Comparison of ENCODE assay signal across 1 cellular context in the genomic region with DNA sequence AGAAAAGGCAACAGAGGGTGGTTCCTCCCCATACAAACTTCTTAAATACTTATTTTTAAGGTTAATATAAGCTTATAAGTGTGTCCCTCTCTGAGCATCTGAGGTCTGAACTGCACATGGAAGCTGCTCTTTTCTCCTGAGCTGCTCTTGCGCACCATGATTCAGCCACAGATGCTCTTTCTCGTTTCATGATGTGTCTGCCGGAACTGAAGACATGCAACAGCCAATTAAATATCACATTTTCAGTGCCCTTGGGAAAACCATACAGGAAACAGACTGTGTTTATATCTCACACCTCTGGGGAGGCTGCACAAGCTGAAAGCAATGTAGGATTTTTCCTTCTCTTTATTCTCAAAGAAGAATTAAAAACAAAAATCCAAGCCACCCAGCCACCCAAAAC.
TF ChIP-seq lines count a peak whose summit lies in the region.

No MANE protein-coding gene starts in this region.

TF ChIP-seq in IMR-90, 13 proteins besides CTCF, POLR2A, EP300 and RAD21 (continued from another document):
- TF ChIP-seq, protein P1, sequence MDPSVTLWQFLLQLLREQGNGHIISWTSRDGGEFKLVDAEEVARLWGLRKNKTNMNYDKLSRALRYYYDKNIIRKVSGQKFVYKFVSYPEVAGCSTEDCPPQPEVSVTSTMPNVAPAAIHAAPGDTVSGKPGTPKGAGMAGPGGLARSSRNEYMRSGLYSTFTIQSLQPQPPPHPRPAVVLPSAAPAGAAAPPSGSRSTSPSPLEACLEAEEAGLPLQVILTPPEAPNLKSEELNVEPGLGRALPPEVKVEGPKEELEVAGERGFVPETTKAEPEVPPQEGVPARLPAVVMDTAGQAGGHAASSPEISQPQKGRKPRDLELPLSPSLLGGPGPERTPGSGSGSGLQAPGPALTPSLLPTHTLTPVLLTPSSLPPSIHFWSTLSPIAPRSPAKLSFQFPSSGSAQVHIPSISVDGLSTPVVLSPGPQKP (IDR thresholded peaks at IDR 0.05; ENCODE audit: borderline replicate concordance, low read depth, low read length): no peak
- TF ChIP-seq, protein P2, sequence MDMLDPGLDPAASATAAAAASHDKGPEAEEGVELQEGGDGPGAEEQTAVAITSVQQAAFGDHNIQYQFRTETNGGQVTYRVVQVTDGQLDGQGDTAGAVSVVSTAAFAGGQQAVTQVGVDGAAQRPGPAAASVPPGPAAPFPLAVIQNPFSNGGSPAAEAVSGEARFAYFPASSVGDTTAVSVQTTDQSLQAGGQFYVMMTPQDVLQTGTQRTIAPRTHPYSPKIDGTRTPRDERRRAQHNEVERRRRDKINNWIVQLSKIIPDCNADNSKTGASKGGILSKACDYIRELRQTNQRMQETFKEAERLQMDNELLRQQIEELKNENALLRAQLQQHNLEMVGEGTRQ (IDR thresholded peaks at IDR 0.05; ENCODE audit: low read depth, low read length): no peak
- TF ChIP-seq MAFK (IDR thresholded peaks at IDR 0.05; ENCODE audit: low read depth, low read length): no peak
- TF ChIP-seq SMC3 (IDR thresholded peaks at IDR 0.05; ENCODE audit: low read depth, low read length): no peak
- TF ChIP-seq MXI1 (IDR thresholded peaks at IDR 0.05; ENCODE audit: borderline replicate concordance, low read depth, low read length): no peak
- no peak for TF ChIP-seq CHD1 (IDR thresholded peaks at IDR 0.05; ENCODE audit: low read depth, low read length)
- TF ChIP-seq NFE2L2 (IDR thresholded peaks at IDR 0.05; ENCODE audit: low read depth, low read length): no peak
- no peak for TF ChIP-seq BHLHE40 (IDR thresholded peaks at IDR 0.05; ENCODE audit: low read depth, low read length)
